Comparison of ENCODE assay signal across 9 cellular contexts in the genomic region with DNA sequence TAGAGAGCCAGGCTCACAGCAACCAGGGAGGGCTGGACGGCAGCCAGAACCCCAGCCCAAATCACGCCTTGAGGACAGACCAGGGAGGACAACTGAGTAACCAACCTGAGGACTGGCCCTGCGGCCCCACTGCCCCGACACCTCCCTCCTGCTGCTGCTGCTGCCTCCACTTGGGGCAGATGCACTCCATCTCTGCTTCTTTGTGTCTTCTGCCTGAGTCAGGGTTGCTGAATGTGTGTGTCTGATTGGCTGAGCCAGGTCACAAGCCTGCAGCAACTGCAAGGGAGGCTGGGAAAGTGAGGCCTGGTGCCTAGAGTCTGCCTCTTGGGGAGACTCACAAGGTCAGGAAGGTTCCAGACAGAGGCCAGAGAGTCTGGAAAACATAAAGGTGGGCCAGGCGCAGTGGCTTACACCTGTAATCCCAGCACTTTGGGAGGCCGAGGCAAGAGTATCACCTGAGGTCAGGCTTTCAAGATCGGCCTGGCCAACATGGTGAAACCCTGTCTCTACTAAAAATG.
DNase-seq lines count a peak whose midpoint lies in the region; ATAC-seq and TF ChIP-seq lines count a peak whose summit lies in the region.
"Had no signal": no experiment of that assay in that cellular context is flagged by ENCODE, and none has a peak within 500 bp of the region (broad histone marks: within the 10 kb centered on the region; RNA-seq: fewer than 3 reads in every experiment).

No MANE protein-coding gene starts in this region.

- peaks cover 70% of the 10 kb centered on the region for H3K4me1 Mint-ChIP-seq in CD8-positive, alpha-beta T cell (ENCODE audit: low read depth)
- H3K4me1 Mint-ChIP-seq in activated CD4-positive, alpha-beta T cell treated with anti-CD3 and anti-CD28 coated beads, Interleukin-2, amount 10 ng/mL, durations not matched to agents 7 days and 5 days = peaks cover 69% of the 10 kb centered on the region

- peak overlapping the region; percentile 53 for H3K4me3 ChIP-seq in CD8-positive, alpha-beta T cell (ENCODE audit: low read depth, low read length)
- H3K4me3 ChIP-seq in HL-60 (replicated peaks; ENCODE audit: insufficient read depth, low read length) = no peak overlapping the region
- H3K4me3 ChIP-seq in foreskin fibroblast (ENCODE audit: low read depth in 1 of 2, low read length in 2 of 2) = no peak overlapping the region

- peak overlapping the region; percentile 66 for H3K4me3 Mint-ChIP-seq in CD8-positive, alpha-beta T cell
- H3K4me3 Mint-ChIP-seq in activated CD4-positive, alpha-beta T cell treated with anti-CD3 and anti-CD28 coated beads, Interleukin-2, amount 10 ng/mL, durations not matched to agents 7 days and 5 days = peak overlapping the region; percentile 57

- H3K36me3 Mint-ChIP-seq in CD8-positive, alpha-beta T cell = no peaks in the 10 kb centered on the region
- H3K36me3 Mint-ChIP-seq in activated CD4-positive, alpha-beta T cell treated with anti-CD3 and anti-CD28 coated beads, Interleukin-2, amount 10 ng/mL, durations not matched to agents 7 days and 5 days (ENCODE audit: low read depth) = peaks cover 15% of the 10 kb centered on the region

- peak; percentile 41 for ATAC-seq in CD8-positive, alpha-beta T cell
- ATAC-seq in left colon = peak; percentile 34
- no peak for ATAC-seq in GM19035 (IDR thresholded peaks at IDR 0.05; ENCODE audit: unreplicated experiment)
- ATAC-seq in HG03342 (IDR thresholded peaks at IDR 0.05; ENCODE audit: unreplicated experiment) = no peak
- no peak for ATAC-seq in HG03521 (IDR thresholded peaks at IDR 0.05; ENCODE audit: unreplicated experiment)

- H3K9me3 ChIP-seq in CD8-positive, alpha-beta T cell (ENCODE audit: low read length) = no peaks in the 10 kb centered on the region

- H3K9me3 Mint-ChIP-seq in CD8-positive, alpha-beta T cell = no peaks in the 10 kb centered on the region
- H3K9me3 Mint-ChIP-seq in activated CD4-positive, alpha-beta T cell treated with anti-CD3 and anti-CD28 coated beads, Interleukin-2, amount 10 ng/mL, durations not matched to agents 7 days and 5 days = no peaks in the 10 kb centered on the region

- peak overlapping the region; percentile 92 for H3K27ac Mint-ChIP-seq in CD8-positive, alpha-beta T cell
- peak overlapping the region; percentile 48 for H3K27ac Mint-ChIP-seq in activated CD4-positive, alpha-beta T cell treated with anti-CD3 and anti-CD28 coated beads, Interleukin-2, amount 10 ng/mL, durations not matched to agents 7 days and 5 days

- CTCF ChIA-PET in CD8-positive, alpha-beta T cell (lab: Charles Lee) = interaction anchor here (0.6 to 7.0 kb wide), 5 partner anchors 16 to 341 kb away, joined by 3 to 83 read pairs (median 3); no protein-coding TSS in a partner anchor
- CTCF ChIA-PET in activated CD4-positive, alpha-beta T cell treated with anti-CD3 and anti-CD28 coated beads, Interleukin-2, amount 10 ng/mL, durations not matched to agents 7 days and 5 days (lab: Charles Lee) = interaction anchor here (0.6 to 24.4 kb wide), 8 partner anchors 9 to 453 kb away, joined by 3 to 525 read pairs (median 6); partner anchors contain the start of genes THADA and ZFP36L2

- no peak for TF ChIP-seq CTCF in CD8-positive, alpha-beta T cell (IDR thresholded peaks at IDR 0.05)
- TF ChIP-seq CTCF in HL-60 (IDR thresholded peaks at IDR 0.05; ENCODE audit: insufficient read depth, low read length) (no peak), foreskin fibroblast (IDR thresholded peaks at IDR 0.05; ENCODE audit: low read depth, low read length) (no peak)

- H3K27ac ChIP-seq in CD8-positive, alpha-beta T cell (ENCODE audit: low read depth, low read length) = peak overlapping the region; percentile 49
- H3K27ac ChIP-seq in HL-60 (replicated peaks) = peak overlapping the region; percentile 40; the same call in 1 of the 2 replicates
- H3K27ac ChIP-seq: epithelial cell of prostate had no signal

- H3K36me3 ChIP-seq in CD8-positive, alpha-beta T cell (ENCODE audit: insufficient read depth, low read length) = no peaks in the 10 kb centered on the region

- intact Hi-C loops in CD8-positive, alpha-beta T cell (cut with DNase I, micrococcal nuclease) = no loop called here
- intact Hi-C loops in left colon (cut with DNase I, micrococcal nuclease) = no loop called here

- no peaks in the 10 kb centered on the region for H3K27me3 Mint-ChIP-seq in CD8-positive, alpha-beta T cell (ENCODE audit: low read depth)
- no peaks in the 10 kb centered on the region for H3K27me3 Mint-ChIP-seq in activated CD4-positive, alpha-beta T cell treated with anti-CD3 and anti-CD28 coated beads, Interleukin-2, amount 10 ng/mL, durations not matched to agents 7 days and 5 days

- POLR2A ChIA-PET in CD8-positive, alpha-beta T cell (lab: Charles Lee) = interaction anchor here (0.9 to 24.8 kb wide), 4 partner anchors 9 to 78 kb away, joined by 3 to 1192 read pairs (median 4); partner anchors contain the start of gene ZFP36L2
- POLR2A ChIA-PET in activated CD4-positive, alpha-beta T cell treated with anti-CD3 and anti-CD28 coated beads, Interleukin-2, amount 10 ng/mL, durations not matched to agents 7 days and 5 days (lab: Charles Lee) = no interaction called here

- DNase-seq in CD8-positive, alpha-beta T cell = peak in 5 of 7 experiments; percentile 24 to 71 (median 42)
- DNase-seq in HL-60 (ENCODE audit: low read depth in 1 of 2, low spot score in 1 of 2) = peak in 1 of 2 experiments; percentile 35
- DNase-seq in activated CD4-positive, alpha-beta T cell treated with anti-CD3 and anti-CD28 coated beads, Interleukin-2, amount 10 ng/mL, durations not matched to agents 7 days and 5 days = peak; percentile 46
- DNase-seq in left colon = peak in 1 of 2 donors; percentile 8
- DNase-seq in foreskin fibroblast = no peak

- peaks cover 76% of the 10 kb centered on the region for H3K4me1 ChIP-seq in CD8-positive, alpha-beta T cell (ENCODE audit: insufficient read depth, low read length)

- no peaks in the 10 kb centered on the region for H3K27me3 ChIP-seq in CD8-positive, alpha-beta T cell (ENCODE audit: insufficient read depth, low read length)
- H3K27me3 ChIP-seq in HL-60 (ENCODE audit: insufficient read depth, poor library complexity, severe bottlenecking) = no peaks in the 10 kb centered on the region

Comparison
In these comparisons a context has a peak if more than half of its experiments do, and no peak if none do; other contexts are left out.
1. ATAC-seq: peak in CD8-positive, alpha-beta T cell (single experiment) and left colon (single experiment); none in GM19035 (single experiment), HG03342 (single experiment) and HG03521 (single experiment).
2. DNase-seq: peak in CD8-positive, alpha-beta T cell (5 of 7) and activated CD4-positive, alpha-beta T cell treated with anti-CD3 and anti-CD28 coated beads, Interleukin-2, amount 10 ng/mL, durations not matched to agents 7 days and 5 days (single experiment); none in foreskin fibroblast (0 of 2).